Comparison of ENCODE assay signal across 1 cellular context in genomic region chr1:225944951-225945350, GRCh38.
TF ChIP-seq lines count a peak whose summit lies in the region.

No MANE protein-coding gene starts in this region.

TF ChIP-seq in HepG2, 621 proteins besides CTCF, POLR2A, EP300 and RAD21:
- TF ChIP-seq GTF2F1 (IDR thresholded peaks at IDR 0.05; ENCODE audit: low read length) (no peak), ZNF687 (CRISPR knock-in tag; IDR thresholded peaks at IDR 0.05) (0 out of 2 replicates have a peak, but pooled peaks have one; percentile 5)
